ENCODE assay signal across 8 cellular contexts in genomic region chr11:46099973-46100335, GRCh38. TPM values are rescaled to one million over a fixed set of nuclear protein-coding genes. Genes with fewer than 3 reads are reported as not detected.
DNase-seq lines count a peak whose midpoint lies in the region; ATAC-seq, FAIRE-seq and TF ChIP-seq lines count a peak whose summit lies in the region.

No MANE protein-coding gene starts in this region.

- H3K27ac ChIP-seq in coronary artery (peak overlapping the region; percentile 13 to 15), pancreas (peak overlapping the region in 2 of 4 donors; percentile 25), substantia nigra (ENCODE audit: low read depth, low read length, poor library complexity, severe bottlenecking) (no peak overlapping the region)

- no peak for FAIRE-seq in pancreas (lab: Jason Lieb, UNC)

- no peaks in the 10 kb centered on the region for H3K9me3 Mint-ChIP-seq in IgD-negative memory B cell

- no peak for DNase-seq in coronary artery (ENCODE audit: low spot score)
- DNase-seq in pancreas, result no peak
- no peak for DNase-seq in SKM-1 treated with dmso at 0.1 percent for 144 hours (lab: John Stamatoyannopoulos, UW; ENCODE audit: unreplicated experiment)
- no peak for DNase-seq in substantia nigra (lab: John Stamatoyannopoulos, UW)
- DNase-seq in GDM1 (lab: John Stamatoyannopoulos, UW), result no peak

- peak overlapping the region in 1 of 3 donors; percentile 27 for H3K27ac Mint-ChIP-seq in IgD-negative memory B cell

- peak overlapping the region in 3 of 4 donors; percentile 55 to 71 (median 59) for H3K4me3 Mint-ChIP-seq in IgD-negative memory B cell

- WGBS in pancreas, 2 donors, result 25 to 27% methylated on average over 1 of the region's 1 CpG

- intact Hi-C loops in pancreas (cut with DNase I), result no loop called here

- peaks cover 4% of the 10 kb centered on the region for H3K36me3 Mint-ChIP-seq in IgD-negative memory B cell

- TF ChIP-seq CTCF in coronary artery (IDR thresholded peaks at IDR 0.05) (no peak), pancreas (IDR thresholded peaks at IDR 0.05) (no peak)

- peaks cover 3 to 9% (median 4%) of the 10 kb centered on the region in 3 donors for H3K4me1 ChIP-seq in pancreas

- H3K4me1 Mint-ChIP-seq in IgD-negative memory B cell, result peaks cover 35 to 55% (median 43%) of the 10 kb centered on the region in 3 donors

- no peaks in the 10 kb centered on the region for H3K27me3 Mint-ChIP-seq in IgD-negative memory B cell

- no peaks in the 10 kb centered on the region for H3K27me3 ChIP-seq in pancreas

- no peaks in the 10 kb centered on the region for H3K36me3 ChIP-seq in pancreas

- peak overlapping the region; percentile 48; the same call in 1 of the 2 replicates for H3K4me3 ChIP-seq in GM08714 (ENCODE audit: low read length)
- peak overlapping the region; percentile 33 for H3K4me3 ChIP-seq in coronary artery
- H3K4me3 ChIP-seq in pancreas, result no peak overlapping the region

- ATAC-seq in pancreas (peak in 3 of 4 donors; percentile 18 to 58 (median 43)), HG03521 (IDR thresholded peaks at IDR 0.05; ENCODE audit: unreplicated experiment) (no peak)

- H3K9me3 ChIP-seq in pancreas, result no peaks in the 10 kb centered on the region

RNA-seq across cellular contexts. Expression of gene PHF21A, which starts 21.3 kb away (rescaled TPM):
- polyA plus RNA-seq in IgD-negative memory B cell (17.2 TPM), pancreas (10 to 100 TPM; 11.4 to 13.1 TPM)
- 10 to 100 TPM; 11.8 to 30.3 (median 14.9) TPM for total RNA-seq in pancreas

Comparison
In these comparisons a context has a peak if more than half of its experiments do, and no peak if none do; other contexts are left out.
1. H3K4me3 ChIP-seq: peak in GM08714 (single experiment) and coronary artery (single experiment); none in pancreas (0 of 4).